8 cellular contexts compared by ENCODE assay signal in the genomic region with DNA sequence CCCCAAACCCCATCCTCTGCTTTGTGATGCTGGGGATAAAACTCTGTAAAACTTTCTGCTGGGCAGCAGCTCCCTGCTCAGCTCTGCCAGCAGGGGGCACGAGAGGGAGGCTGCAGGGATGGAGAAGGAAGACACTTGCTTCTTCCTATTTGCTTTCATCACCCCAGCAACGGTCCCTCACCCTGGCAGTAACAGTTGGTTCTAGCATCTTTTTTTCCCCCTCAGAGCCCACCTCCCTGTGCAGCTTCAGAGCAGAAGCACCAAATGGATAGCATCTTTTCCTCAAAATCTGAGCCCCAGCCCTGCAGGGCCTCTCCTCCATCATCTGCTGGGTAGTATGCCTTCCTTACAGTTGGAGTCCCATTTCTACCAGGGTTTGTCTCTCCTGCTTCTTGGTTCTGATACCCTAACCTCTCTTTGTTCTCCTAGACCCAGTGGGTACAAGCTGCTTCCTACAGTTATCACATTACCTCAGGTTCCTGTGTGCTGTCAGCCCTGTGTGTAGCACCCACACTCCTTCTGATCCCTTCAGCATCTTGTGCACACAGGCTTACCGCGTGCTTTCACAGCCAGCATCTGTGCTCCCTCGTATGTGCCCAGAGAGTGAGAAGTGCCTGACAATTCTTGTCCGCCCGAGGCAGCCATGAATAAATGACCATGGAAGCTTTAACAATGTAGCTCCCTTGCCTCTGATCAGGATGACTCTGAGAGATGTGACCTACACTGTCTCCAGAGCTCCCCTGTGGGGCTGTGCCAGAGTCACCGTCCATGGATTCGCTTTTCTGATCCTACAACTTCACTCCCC. TPM values are rescaled to one million over a fixed set of nuclear protein-coding genes. Genes with fewer than 3 reads are reported as not detected.
DNase-seq lines count a peak whose midpoint lies in the region; ATAC-seq and TF ChIP-seq lines count a peak whose summit lies in the region.

No MANE protein-coding gene starts in this region.

- H3K27ac ChIP-seq in Panc1 (ENCODE audit: low read length) (no peak overlapping the region), esophagus muscularis mucosa (replicated peaks in 1 of 4) (peak overlapping the region in 1 of 4 donors; percentile 0), stomach (no peak overlapping the region)

- POLR2A ChIA-PET in Panc1 (lab: Charles Lee) = no interaction called here

- peaks cover 20% of the 10 kb centered on the region for H3K4me1 Mint-ChIP-seq in activated T-cell treated with anti-CD3 and anti-CD28 coated beads, Interleukin-2, amount 50 U/mL, for 4 hours (ENCODE audit: low read depth)
- H3K4me1 Mint-ChIP-seq in neural crest cell = peaks cover 16% of the 10 kb centered on the region

- TF ChIP-seq EP300 in esophagus muscularis mucosa (IDR thresholded peaks at IDR 0.05) = no peak
- TF ChIP-seq EP300 in stomach (IDR thresholded peaks at IDR 0.05) = no peak

- peak overlapping the region; percentile 68 for H3K4me3 Mint-ChIP-seq in activated T-cell treated with anti-CD3 and anti-CD28 coated beads, Interleukin-2, amount 50 U/mL, for 4 hours
- H3K4me3 Mint-ChIP-seq in neural crest cell = no peak overlapping the region

- no peaks in the 10 kb centered on the region for H3K27me3 Mint-ChIP-seq in activated T-cell treated with anti-CD3 and anti-CD28 coated beads, Interleukin-2, amount 50 U/mL, for 4 hours (ENCODE audit: low read depth)
- H3K27me3 Mint-ChIP-seq in neural crest cell (ENCODE audit: low read depth) = no peaks in the 10 kb centered on the region

- CTCF ChIA-PET in Panc1 (lab: Charles Lee) = interaction anchor here (0.6 to 4.5 kb wide), 3 partner anchors 9 to 192 kb away, joined by 3 to 43 read pairs (median 3); no protein-coding TSS in a partner anchor

- no peak for TF ChIP-seq POLR2A in esophagus muscularis mucosa (IDR thresholded peaks at IDR 0.05; ENCODE audit: low read depth)
- no peak for TF ChIP-seq POLR2A in stomach (IDR thresholded peaks at IDR 0.05)

- H3K4me1 ChIP-seq in Panc1 (ENCODE audit: control insufficient read depth, insufficient read depth, low read length) (no peaks in the 10 kb centered on the region; the same call in 1 of the 2 replicates), esophagus muscularis mucosa (peaks cover 0 to 37% (median 26%) of the 10 kb centered on the region in 4 donors), stomach (peaks cover 0 to 33% (median 16%) of the 10 kb centered on the region in 4 donors)

- peak; percentile 100 for TF ChIP-seq CTCF in AG09309 (IDR thresholded peaks at IDR 0.05; ENCODE audit: control insufficient read depth, insufficient read depth, low read depth, low read length, missing control alignments)
- TF ChIP-seq CTCF in Panc1 (IDR thresholded peaks at IDR 0.05) = peak; percentile 97
- TF ChIP-seq CTCF in esophagus muscularis mucosa (IDR thresholded peaks at IDR 0.05) = peak in 2 of 3 experiments; percentile 81 to 92
- TF ChIP-seq CTCF in neural crest cell (conservative IDR thresholded peaks at IDR 0.05) = peak; percentile 98
- TF ChIP-seq CTCF in stomach (IDR thresholded peaks at IDR 0.05) = peak in 5 of 7 experiments; percentile 75 to 90 (median 84)

- DNase-seq in AG09309 (ENCODE audit: low read depth) = peak; percentile 18
- DNase-seq in HS-27A (ENCODE audit: low read depth) = peak; percentile 57
- peak; percentile 64 for DNase-seq in Panc1 (ENCODE audit: low read depth, low spot score)
- DNase-seq in activated T-cell treated with anti-CD3 and anti-CD28 coated beads, Interleukin-2, amount 50 U/mL, for 4 hours = peak; percentile 75
- DNase-seq in esophagus muscularis mucosa (ENCODE audit: extremely low spot score) = no peak
- DNase-seq in neural crest cell (ENCODE audit: low read depth, low spot score) = peak; percentile 83
- peak; percentile 75 for DNase-seq in stomach

- 68% methylated on average over 9 of the region's 9 CpGs for WGBS in esophagus muscularis mucosa
- 57 to 65% (median 61%) methylated on average over 9 of the region's 9 CpGs for WGBS in stomach, 5 donors

- in situ Hi-C loops in Panc1 (cut with HindIII; ENCODE audit: low pct_unique_long_range_greater_than_20kb, low sequenced_read_pairs) = no loop called here

- no TSS peak for BruUV-seq in Panc1 (replicated peaks; lab: Mats Ljungman, UMichigan)

- no peaks in the 10 kb centered on the region for H3K9me3 Mint-ChIP-seq in activated T-cell treated with anti-CD3 and anti-CD28 coated beads, Interleukin-2, amount 50 U/mL, for 4 hours
- H3K9me3 Mint-ChIP-seq in neural crest cell = no peaks in the 10 kb centered on the region

- peak; percentile 53 for ATAC-seq in GM18858 (IDR thresholded peaks at IDR 0.05; ENCODE audit: unreplicated experiment)
- peak; percentile 89 for ATAC-seq in Panc1
- ATAC-seq in activated T-cell treated with anti-CD3 and anti-CD28 coated beads, Interleukin-2, amount 50 U/mL, for 4 hours = peak; percentile 85 to 89

- H3K27ac Mint-ChIP-seq in neural crest cell (ENCODE audit: unreplicated experiment) = peak overlapping the region; percentile 88

- no peaks in the 10 kb centered on the region for H3K36me3 Mint-ChIP-seq in activated T-cell treated with anti-CD3 and anti-CD28 coated beads, Interleukin-2, amount 50 U/mL, for 4 hours (ENCODE audit: insufficient read depth)
- H3K36me3 Mint-ChIP-seq in neural crest cell (ENCODE audit: low read depth) = peaks cover 19% of the 10 kb centered on the region

- H3K4me3 ChIP-seq in AG09309 (ENCODE audit: control insufficient read depth, low read depth, low read length) = no peak overlapping the region
- H3K4me3 ChIP-seq in Panc1 (ENCODE audit: low read depth in 2 of 2, low read length in 2 of 2) = no peak overlapping the region
- no peak overlapping the region for H3K4me3 ChIP-seq in esophagus muscularis mucosa
- no peak overlapping the region for H3K4me3 ChIP-seq in stomach

- H3K27me3 ChIP-seq in Panc1 (ENCODE audit: control insufficient read depth, insufficient read depth, low read length) = no peaks in the 10 kb centered on the region
- no peaks in the 10 kb centered on the region for H3K27me3 ChIP-seq in esophagus muscularis mucosa
- no peaks in the 10 kb centered on the region for H3K27me3 ChIP-seq in stomach

- intact Hi-C loops in Panc1 (cut with micrococcal nuclease; ENCODE audit: unreplicated experiment) = loop anchor here (1.0 to 2.0 kb wide), 3 partner anchors 129 to 209 kb away; no protein-coding TSS in a partner anchor
- intact Hi-C loops in esophagus muscularis mucosa (cut with DNase I) = loop anchor here (1.0 to 5.0 kb wide), 2 partner anchors 191 to 207 kb away; no protein-coding TSS in a partner anchor
- intact Hi-C loops in stomach (cut with DNase I; ENCODE audit: low total_unique reads) = loop anchor here (10.0 kb wide), 1 partner anchor 195 kb away; no protein-coding TSS in a partner anchor

- H3K36me3 ChIP-seq in Panc1 (ENCODE audit: control insufficient read depth, insufficient read depth, low read length) (peaks cover 42% of the 10 kb centered on the region), esophagus muscularis mucosa (no peaks in the 10 kb centered on the region), stomach (peaks cover 0 to 4% (median 0%) of the 10 kb centered on the region in 4 donors)

- H3K9me3 ChIP-seq in Panc1 (ENCODE audit: control insufficient read depth, insufficient read depth, low read depth, low read length) (no peaks in the 10 kb centered on the region), esophagus muscularis mucosa (no peaks in the 10 kb centered on the region), stomach (no peaks in the 10 kb centered on the region)

RNA-seq across cellular contexts. Expression of a gene that starts 14.5 kb away (rescaled TPM):
- total RNA-seq in Panc1 (2021; ENCODE audit: unreplicated experiment) (27.0 TPM), esophagus muscularis mucosa (1 to 10 TPM in 1 of 4 donors, under 1 TPM in 2, not detected in 1; 0.23 to 1.5 (median 0.91) TPM), neural crest cell (27.4 and 31.3 TPM in 2 replicates), stomach (1 to 10 TPM; 1.2 to 4.4 (median 2.0) TPM)
- polyA plus RNA-seq in Panc1 (2012; ENCODE audit: insufficient read length) = 3.9 TPM
- 1 to 10 TPM; 2.7 to 4.1 (median 3.2) TPM for total RNA-seq in activated T-cell treated with anti-CD3 and anti-CD28 coated beads, Interleukin-2, amount 50 U/mL, for 4 hours
- 1 to 10 TPM; 1.1 TPM for polyA plus RNA-seq in stomach

RNA-seq across cellular contexts. Expression of a gene that starts 29.1 kb away (rescaled TPM):
- not detected for total RNA-seq in Panc1 (2021; ENCODE audit: unreplicated experiment)
- not detected for polyA plus RNA-seq in Panc1 (2012; ENCODE audit: insufficient read length)
- not detected for total RNA-seq in activated T-cell treated with anti-CD3 and anti-CD28 coated beads, Interleukin-2, amount 50 U/mL, for 4 hours
- not detected for total RNA-seq in esophagus muscularis mucosa
- total RNA-seq in neural crest cell = not detected in 2 replicates
- total RNA-seq in stomach = not detected
- not detected for polyA plus RNA-seq in stomach

RNA-seq across cellular contexts. Expression of a gene that starts 34.3 kb away (rescaled TPM):
- total RNA-seq in Panc1 (2021; ENCODE audit: unreplicated experiment) (not detected), esophagus muscularis mucosa (under 1 TPM in 1 of 4 donors, not detected in 3; 0.13 TPM), neural crest cell (not detected in 2 replicates), stomach (not detected)
- not detected for polyA plus RNA-seq in Panc1 (2012; ENCODE audit: insufficient read length)
- 1 to 10 TPM; 2.0 to 4.3 (median 3.8) TPM for total RNA-seq in activated T-cell treated with anti-CD3 and anti-CD28 coated beads, Interleukin-2, amount 50 U/mL, for 4 hours
- 1 to 10 TPM in 1 of 3 donors, under 1 TPM in 1, not detected in 1; 0.44 to 2.5 TPM for polyA plus RNA-seq in stomach
